12 cellular contexts compared by ENCODE assay signal in the genomic region with DNA sequence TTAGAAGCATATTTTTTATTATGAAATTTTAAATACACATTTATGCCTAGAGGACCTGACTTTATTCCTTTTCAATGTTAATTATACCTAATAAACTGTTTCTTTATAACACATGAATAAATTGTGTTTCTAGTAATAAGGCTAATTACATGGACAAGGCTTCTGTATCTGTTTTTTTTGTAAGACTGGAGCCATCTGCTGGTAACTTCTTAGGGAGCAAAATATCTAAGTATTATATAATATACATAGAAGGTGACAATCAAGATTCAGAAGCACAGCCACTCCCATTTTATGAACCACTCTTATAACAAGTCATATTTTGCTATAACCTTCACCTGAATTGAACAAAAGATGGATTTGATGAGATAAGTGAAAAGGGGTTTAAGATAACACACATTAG.
DNase-seq lines count a peak whose midpoint lies in the region; FAIRE-seq and TF ChIP-seq lines count a peak whose summit lies in the region.
"Had no signal": no experiment of that assay in that cellular context is flagged by ENCODE, and none has a peak within 500 bp of the region (broad histone marks: within the 10 kb centered on the region; RNA-seq: fewer than 3 reads in every experiment).

No MANE protein-coding gene starts in this region.

- peaks cover 3% of the 10 kb centered on the region for H3K9me3 Mint-ChIP-seq in astrocyte (ENCODE audit: unreplicated experiment)

- FAIRE-seq in astrocyte (lab: Jason Lieb, UNC): no peak

- DNase-seq in NCI-H748 (lab: John Stamatoyannopoulos, UW; ENCODE audit: unreplicated experiment) (peak; percentile 10), NCI-H748 treated with DMSO at 0.1 percent for 48 hours (lab: John Stamatoyannopoulos, UW) (no peak), MV-4-11 (lab: John Stamatoyannopoulos, UW) (peak; percentile 11), astrocyte (ENCODE audit: low read depth) (no peak), renal cortical epithelial cell (ENCODE audit: low read depth) (peak; percentile 37), colonic mucosa (no peak), retina (no peak), putamen (ENCODE audit: low spot score) (no peak)
- DNase-seq: activated CD4-positive, alpha-beta T cell treated with anti-CD3 and anti-CD28 coated beads for 1 hour; stimulated activated CD4-positive, alpha-beta T cell treated with anti-CD3 and anti-CD28 coated beads, Interleukin-2, amount 100 ng/mL, for 24 hours had no signal

- H3K27ac Mint-ChIP-seq in astrocyte (ENCODE audit: unreplicated experiment): no peak overlapping the region

- no peaks in the 10 kb centered on the region for H3K79me2 ChIP-seq in astrocyte (ENCODE audit: insufficient read depth, low read length)

- no peaks in the 10 kb centered on the region for H3K4me1 ChIP-seq in astrocyte (ENCODE audit: insufficient read depth, low read length)
- H3K4me1 ChIP-seq in colonic mucosa: no peaks in the 10 kb centered on the region
- H3K4me1 ChIP-seq: Caco-2 had no signal

- H3K4me2 ChIP-seq in astrocyte (ENCODE audit: low read length): no peak overlapping the region

- H3K4me3 Mint-ChIP-seq in astrocyte (ENCODE audit: unreplicated experiment): no peak overlapping the region

- no peaks in the 10 kb centered on the region for H3K36me3 Mint-ChIP-seq in astrocyte (ENCODE audit: low read depth, unreplicated experiment)

- intact Hi-C loops in colonic mucosa (cut with DNase I): no loop called here

- no peak overlapping the region for H3K27ac ChIP-seq in astrocyte (ENCODE audit: low read depth, low read length)
- H3K27ac ChIP-seq in colonic mucosa: no peak overlapping the region

- H3K27me3 ChIP-seq in astrocyte (ENCODE audit: insufficient read depth, low read length) (no peaks in the 10 kb centered on the region), colonic mucosa (no peaks in the 10 kb centered on the region)

- no peak overlapping the region for H3K9ac ChIP-seq in astrocyte (ENCODE audit: low read length)
- H3K9ac ChIP-seq in colonic mucosa (ENCODE audit: low read depth in 2 of 2, low read length in 2 of 2): no peak overlapping the region

- H3K4me3 ChIP-seq in astrocyte (ENCODE audit: insufficient read depth, low read depth, low read length): no peak overlapping the region
- H3K4me3 ChIP-seq in colonic mucosa: no peak overlapping the region
- H3K4me3 ChIP-seq: lung had no signal

- H3K36me3 ChIP-seq in astrocyte (ENCODE audit: insufficient read depth, low read length) (no peaks in the 10 kb centered on the region), colonic mucosa (no peaks in the 10 kb centered on the region)

- H4K20me1 ChIP-seq in astrocyte (ENCODE audit: insufficient read depth, low read length): no peaks in the 10 kb centered on the region

- no peak overlapping the region for H2AFZ ChIP-seq in astrocyte (ENCODE audit: low read depth, low read length)

- no peaks in the 10 kb centered on the region for H3K27me3 Mint-ChIP-seq in astrocyte (ENCODE audit: low read depth, unreplicated experiment)

- TF ChIP-seq CTCF in astrocyte (IDR thresholded peaks at IDR 0.05; ENCODE audit: insufficient read depth, low read depth, low read length) (peak; percentile 10), colonic mucosa (IDR thresholded peaks at IDR 0.05) (no peak)

- no peaks in the 10 kb centered on the region for H3K4me1 Mint-ChIP-seq in astrocyte (ENCODE audit: low read depth, unreplicated experiment)

- H3K9me3 ChIP-seq in astrocyte (ENCODE audit: insufficient read depth, low read depth, low read length) (no peaks in the 10 kb centered on the region), colonic mucosa (no peaks in the 10 kb centered on the region)
- H3K9me3 ChIP-seq: Caco-2 had no signal

Comparison
In these comparisons a context has a peak if more than half of its experiments do, and no peak if none do; other contexts are left out.
1. DNase-seq: peak in NCI-H748 (single experiment), MV-4-11 (single experiment) and renal cortical epithelial cell (single experiment); none in NCI-H748 treated with DMSO at 0.1 percent for 48 hours (single experiment), astrocyte (single experiment), colonic mucosa (single experiment), retina (single experiment) and putamen (single experiment).